ENCODE assay signal across 20 cellular contexts in the genomic region with DNA sequence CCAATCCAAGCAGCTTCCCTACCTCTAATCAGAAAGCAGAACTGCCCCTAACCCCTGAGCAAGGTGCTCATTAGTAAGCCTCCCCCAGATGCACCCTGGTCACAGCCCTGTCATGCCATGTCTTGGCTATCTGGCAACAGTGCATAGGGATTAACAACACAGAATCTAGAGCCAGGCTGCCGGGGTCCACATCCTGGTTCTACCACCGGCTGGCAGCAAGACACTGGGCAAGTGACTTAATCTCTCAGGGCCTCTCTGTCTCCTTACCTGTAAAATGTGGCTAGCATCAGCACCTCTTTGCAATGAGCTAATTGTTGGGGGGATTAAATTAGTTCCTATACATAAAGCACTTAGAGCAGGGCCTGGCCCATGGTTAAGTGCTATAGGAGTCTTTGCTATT.
DNase-seq lines count a peak whose midpoint lies in the region; ATAC-seq lines count a peak whose summit lies in the region.
"Had no signal": no experiment of that assay in that cellular context is flagged by ENCODE, and none has a peak within 500 bp of the region (broad histone marks: within the 10 kb centered on the region; RNA-seq: fewer than 3 reads in every experiment).

No MANE protein-coding gene starts in this region.

- no peaks in the 10 kb centered on the region for H3K9me3 ChIP-seq in CD4-positive, alpha-beta memory T cell (ENCODE audit: control insufficient read depth in 1 of 2, low read length in 2 of 2)
- H3K9me3 ChIP-seq in naive thymus-derived CD4-positive, alpha-beta T cell (ENCODE audit: control insufficient read depth in 2 of 3, low read length in 3 of 3) = no peaks in the 10 kb centered on the region
- H3K9me3 ChIP-seq: gastrocnemius medialis had no signal

- H3K27ac Mint-ChIP-seq in activated CD4-positive, alpha-beta T cell treated with anti-CD3 and anti-CD28 coated beads, Interleukin-2, amount 10 ng/mL, durations not matched to agents 7 days and 5 days = peak overlapping the region; percentile 81
- peak overlapping the region; percentile 14 to 93 (median 86) for H3K27ac Mint-ChIP-seq in CD4-positive, alpha-beta memory T cell
- H3K27ac Mint-ChIP-seq in activated CD4-positive, alpha-beta memory T cell treated with anti-CD3 and anti-CD28 coated beads for 36 hours = peak overlapping the region; percentile 86
- H3K27ac Mint-ChIP-seq in naive thymus-derived CD4-positive, alpha-beta T cell = peak overlapping the region; percentile 61 to 96 (median 79)
- H3K27ac Mint-ChIP-seq: WTC11 had no signal

- peaks cover 45% of the 10 kb centered on the region for H3K4me1 ChIP-seq in CD4-positive, alpha-beta memory T cell (ENCODE audit: insufficient read depth, low read length)
- peaks cover 21 to 39% of the 10 kb centered on the region in 2 donors for H3K4me1 ChIP-seq in naive thymus-derived CD4-positive, alpha-beta T cell (ENCODE audit: control insufficient read depth in 2 of 2, insufficient read depth in 2 of 2, low read length in 2 of 2)

- H3K4me3 Mint-ChIP-seq in activated CD4-positive, alpha-beta T cell treated with anti-CD3 and anti-CD28 coated beads, Interleukin-2, amount 10 ng/mL, durations not matched to agents 7 days and 5 days = no peak overlapping the region
- peak overlapping the region in 5 of 8 donors; percentile 11 to 71 (median 31) for H3K4me3 Mint-ChIP-seq in CD4-positive, alpha-beta memory T cell
- no peak overlapping the region for H3K4me3 Mint-ChIP-seq in activated CD4-positive, alpha-beta memory T cell treated with anti-CD3 and anti-CD28 coated beads for 36 hours
- H3K4me3 Mint-ChIP-seq in naive thymus-derived CD4-positive, alpha-beta T cell = peak overlapping the region in 7 of 10 donors; percentile 4 to 76 (median 43)
- H3K4me3 Mint-ChIP-seq: neural crest cell, WTC11 had no signal

- no peaks in the 10 kb centered on the region for H3K9me3 Mint-ChIP-seq in activated CD4-positive, alpha-beta T cell treated with anti-CD3 and anti-CD28 coated beads, Interleukin-2, amount 10 ng/mL, durations not matched to agents 7 days and 5 days
- H3K9me3 Mint-ChIP-seq in CD4-positive, alpha-beta memory T cell = no peaks in the 10 kb centered on the region
- H3K9me3 Mint-ChIP-seq in activated CD4-positive, alpha-beta memory T cell treated with anti-CD3 and anti-CD28 coated beads for 36 hours = no peaks in the 10 kb centered on the region
- H3K9me3 Mint-ChIP-seq in naive thymus-derived CD4-positive, alpha-beta T cell = peaks cover 0 to 2% (median 0%) of the 10 kb centered on the region in 11 donors
- H3K9me3 Mint-ChIP-seq: neural crest cell, WTC11 had no signal

- H3K36me3 ChIP-seq in CD4-positive, alpha-beta memory T cell (ENCODE audit: insufficient read depth, low read length) = no peaks in the 10 kb centered on the region
- H3K36me3 ChIP-seq in naive thymus-derived CD4-positive, alpha-beta T cell (ENCODE audit: control insufficient read depth in 2 of 3, insufficient read depth in 3 of 3, low read length in 3 of 3) = no peaks in the 10 kb centered on the region
- H3K36me3 ChIP-seq: gastrocnemius medialis had no signal

- intact Hi-C loops in CD4-positive, alpha-beta memory T cell (cut with micrococcal nuclease) = no loop called here
- intact Hi-C loops in activated CD4-positive, alpha-beta memory T cell treated with anti-CD3 and anti-CD28 coated beads for 36 hours (cut with micrococcal nuclease) = no loop called here
- intact Hi-C loops in naive thymus-derived CD4-positive, alpha-beta T cell (cut with micrococcal nuclease) = no loop called here

- CTCF ChIA-PET in activated CD4-positive, alpha-beta T cell treated with anti-CD3 and anti-CD28 coated beads, Interleukin-2, amount 10 ng/mL, durations not matched to agents 7 days and 5 days (lab: Charles Lee) = interaction anchor here (1.8 to 11.5 kb wide), 4 partner anchors 11 to 246 kb away, joined by 4 to 157 read pairs (median 73); no protein-coding TSS in a partner anchor
- CTCF ChIA-PET in CD4-positive, alpha-beta memory T cell (lab: Charles Lee; ENCODE audit: partially characterized antibody) = interaction anchor here (1.6 to 16.6 kb wide), 4 partner anchors 12 to 248 kb away, joined by 4 to 230 read pairs (median 114); no protein-coding TSS in a partner anchor
- CTCF ChIA-PET in activated CD4-positive, alpha-beta memory T cell treated with anti-CD3 and anti-CD28 coated beads for 36 hours (lab: Charles Lee) = interaction anchor here (6.3 to 12.1 kb wide), 4 partner anchors 14 to 247 kb away, joined by 59 to 345 read pairs (median 102); no protein-coding TSS in a partner anchor
- CTCF ChIA-PET in naive thymus-derived CD4-positive, alpha-beta T cell (lab: Charles Lee) = interaction anchor here (2.8 to 4.3 kb wide), 2 partner anchors 11 to 12 kb away, joined by 15 to 22 read pairs; no protein-coding TSS in a partner anchor

- no peak overlapping the region for H3K27ac ChIP-seq in CD4-positive, alpha-beta memory T cell (ENCODE audit: low read depth, low read length)
- no peak overlapping the region for H3K27ac ChIP-seq in naive thymus-derived CD4-positive, alpha-beta T cell (ENCODE audit: low read depth, low read length)
- H3K27ac ChIP-seq: C4-2B, gastrocnemius medialis had no signal

- POLR2A ChIA-PET in activated CD4-positive, alpha-beta T cell treated with anti-CD3 and anti-CD28 coated beads, Interleukin-2, amount 10 ng/mL, durations not matched to agents 7 days and 5 days (lab: Charles Lee) = interaction anchor here (0.6 kb wide), 1 partner anchor 140 kb away, joined by 3 read pairs; no protein-coding TSS in a partner anchor
- POLR2A ChIA-PET in CD4-positive, alpha-beta memory T cell (lab: Charles Lee; ENCODE audit: partially characterized antibody) = no interaction called here
- POLR2A ChIA-PET in activated CD4-positive, alpha-beta memory T cell treated with anti-CD3 and anti-CD28 coated beads for 36 hours (lab: Charles Lee) = no interaction called here
- POLR2A ChIA-PET in naive thymus-derived CD4-positive, alpha-beta T cell (lab: Charles Lee) = interaction anchor here (0.8 to 1.0 kb wide), 3 partner anchors 12 to 440 kb away, joined by 3 read pairs; no protein-coding TSS in a partner anchor

- H3K27me3 Mint-ChIP-seq in activated CD4-positive, alpha-beta T cell treated with anti-CD3 and anti-CD28 coated beads, Interleukin-2, amount 10 ng/mL, durations not matched to agents 7 days and 5 days = peaks cover 3% of the 10 kb centered on the region
- no peaks in the 10 kb centered on the region for H3K27me3 Mint-ChIP-seq in CD4-positive, alpha-beta memory T cell
- H3K27me3 Mint-ChIP-seq in activated CD4-positive, alpha-beta memory T cell treated with anti-CD3 and anti-CD28 coated beads for 36 hours = no peaks in the 10 kb centered on the region
- H3K27me3 Mint-ChIP-seq in naive thymus-derived CD4-positive, alpha-beta T cell = peaks cover 0 to 3% (median 0%) of the 10 kb centered on the region in 5 donors

- no peaks in the 10 kb centered on the region for H3K36me3 Mint-ChIP-seq in activated CD4-positive, alpha-beta T cell treated with anti-CD3 and anti-CD28 coated beads, Interleukin-2, amount 10 ng/mL, durations not matched to agents 7 days and 5 days (ENCODE audit: low read depth)
- no peaks in the 10 kb centered on the region for H3K36me3 Mint-ChIP-seq in CD4-positive, alpha-beta memory T cell
- no peaks in the 10 kb centered on the region for H3K36me3 Mint-ChIP-seq in activated CD4-positive, alpha-beta memory T cell treated with anti-CD3 and anti-CD28 coated beads for 36 hours
- no peaks in the 10 kb centered on the region for H3K36me3 Mint-ChIP-seq in naive thymus-derived CD4-positive, alpha-beta T cell
- H3K36me3 Mint-ChIP-seq: WTC11 had no signal

- H3K4me3 ChIP-seq in CD4-positive, alpha-beta memory T cell (ENCODE audit: low read length in 2 of 2) = no peak overlapping the region
- H3K4me3 ChIP-seq in naive thymus-derived CD4-positive, alpha-beta T cell (ENCODE audit: low read length) = no peak overlapping the region
- H3K4me3 ChIP-seq: gastrocnemius medialis had no signal

- no peak for ATAC-seq in naive thymus-derived CD4-positive, alpha-beta T cell
- ATAC-seq: esophagus mucosa, gastrocnemius medialis had no signal

- H3K27me3 ChIP-seq in CD4-positive, alpha-beta memory T cell (ENCODE audit: insufficient read depth, low read length) = no peaks in the 10 kb centered on the region
- no peaks in the 10 kb centered on the region for H3K27me3 ChIP-seq in naive thymus-derived CD4-positive, alpha-beta T cell (ENCODE audit: control insufficient read depth in 2 of 2, insufficient read depth in 2 of 2, low read length in 2 of 2)
- H3K27me3 ChIP-seq: gastrocnemius medialis had no signal

- DNase-seq in activated CD4-positive, alpha-beta T cell treated with anti-CD3 and anti-CD28 coated beads, Interleukin-2, amount 10 ng/mL, durations not matched to agents 7 days and 5 days = no peak
- DNase-seq in activated CD4-positive, alpha-beta T cell treated with anti-CD3 and anti-CD28 coated beads for 4 hours = no peak
- no peak for DNase-seq in CD4-positive, alpha-beta memory T cell
- no peak for DNase-seq in activated CD4-positive, alpha-beta memory T cell treated with anti-CD3 and anti-CD28 coated beads for 36 hours
- no peak for DNase-seq in naive thymus-derived CD4-positive, alpha-beta T cell
- DNase-seq in NCI-H2107 (lab: John Stamatoyannopoulos, UW) (no peak), NCI-H2081 (lab: John Stamatoyannopoulos, UW) (no peak), middle frontal gyrus (ENCODE audit: extremely low spot score, low spot score) (no peak)
- DNase-seq: gastrocnemius medialis; H7; kidney glomerular epithelial cell; mesenchymal stem cell; NCI-H1105 treated with DMSO at 0.1 percent for 48 hours; SHP77 treated with DMSO at 0.1 percent for 48 hours; stimulated activated CD4-positive, alpha-beta T cell treated with anti-CD3 and anti-CD28 coated beads, Interleukin-2, amount 100 ng/mL, for 48 hours; substantia nigra had no signal

- H3K4me1 Mint-ChIP-seq in activated CD4-positive, alpha-beta T cell treated with anti-CD3 and anti-CD28 coated beads, Interleukin-2, amount 10 ng/mL, durations not matched to agents 7 days and 5 days = peaks cover 56% of the 10 kb centered on the region
- H3K4me1 Mint-ChIP-seq in CD4-positive, alpha-beta memory T cell = peaks cover 32 to 40% (median 37%) of the 10 kb centered on the region in 4 donors
- H3K4me1 Mint-ChIP-seq in activated CD4-positive, alpha-beta memory T cell treated with anti-CD3 and anti-CD28 coated beads for 36 hours (ENCODE audit: low read depth) = peaks cover 28% of the 10 kb centered on the region
- H3K4me1 Mint-ChIP-seq in naive thymus-derived CD4-positive, alpha-beta T cell = peaks cover 37 to 65% (median 40%) of the 10 kb centered on the region in 7 donors

Comparison
In these comparisons a context has a peak if more than half of its experiments do, and no peak if none do; other contexts are left out.
1. H3K4me3 Mint-ChIP-seq: peak in CD4-positive, alpha-beta memory T cell (5 of 8) and naive thymus-derived CD4-positive, alpha-beta T cell (7 of 10); none in activated CD4-positive, alpha-beta T cell treated with anti-CD3 and anti-CD28 coated beads, Interleukin-2, amount 10 ng/mL, durations not matched to agents 7 days and 5 days (single experiment) and activated CD4-positive, alpha-beta memory T cell treated with anti-CD3 and anti-CD28 coated beads for 36 hours (single experiment).
2. POLR2A ChIA-PET loops: an anchor here in activated CD4-positive, alpha-beta T cell treated with anti-CD3 and anti-CD28 coated beads, Interleukin-2, amount 10 ng/mL, durations not matched to agents 7 days and 5 days (0.6 kb wide) and naive thymus-derived CD4-positive, alpha-beta T cell (0.8 to 1.0 kb wide); none called in CD4-positive, alpha-beta memory T cell and activated CD4-positive, alpha-beta memory T cell treated with anti-CD3 and anti-CD28 coated beads for 36 hours.
3. Peak in every context shown above with its lines, with median percentiles within 50 percentile points of each other: H3K27ac Mint-ChIP-seq.